Comparison of ENCODE assay signal across 13 cellular contexts in genomic region chr3:38207262-38208003, GRCh38. TPM values are rescaled to one million over a fixed set of nuclear protein-coding genes. Genes with fewer than 3 reads are reported as not detected.
"Had no signal": no experiment of that assay in that cellular context is flagged by ENCODE, and none has a peak within 500 bp of the region (broad histone marks: within the 10 kb centered on the region; RNA-seq: fewer than 3 reads in every experiment).

No MANE protein-coding gene starts in this region.

- DNase-seq: activated CD4-positive, alpha-beta T cell treated with anti-CD3 and anti-CD28 coated beads for 1 hour; activated CD4-positive, alpha-beta T cell treated with anti-CD3 and anti-CD28 coated beads, Interleukin-2, amount 50 U/mL, for 48 hours; activated CD8-positive, alpha-beta memory T cell treated with anti-CD3 and anti-CD28 coated beads, Interleukin-2, amount 50 U/mL, for 4 hours; activated naive CD4-positive, alpha-beta T cell treated with anti-CD3 and anti-CD28 coated beads for 36 hours; adrenal gland; caudate nucleus; endodermal cell; hippocampal formation; kidney glomerular epithelial cell; thyroid gland; uterus had no signal

- H3K27ac Mint-ChIP-seq: activated naive CD4-positive, alpha-beta T cell treated with anti-CD3 and anti-CD28 coated beads for 36 hours; dendritic cell treated with granulocyte-macrophage colony-stimulating factor and Interleukin-4, amounts not matched to agents 40 ng/mL and 50 ng/mL, for 4 days; endodermal cell had no signal

- H3K9me3 Mint-ChIP-seq: activated naive CD4-positive, alpha-beta T cell treated with anti-CD3 and anti-CD28 coated beads for 36 hours; dendritic cell treated with granulocyte-macrophage colony-stimulating factor and Interleukin-4, amounts not matched to agents 40 ng/mL and 50 ng/mL, for 4 days; endodermal cell had no signal

- H3K27me3 Mint-ChIP-seq: dendritic cell treated with granulocyte-macrophage colony-stimulating factor and Interleukin-4, amounts not matched to agents 40 ng/mL and 50 ng/mL, for 4 days had no signal

- H3K4me3 Mint-ChIP-seq: activated naive CD4-positive, alpha-beta T cell treated with anti-CD3 and anti-CD28 coated beads for 36 hours; dendritic cell treated with granulocyte-macrophage colony-stimulating factor and Interleukin-4, amounts not matched to agents 40 ng/mL and 50 ng/mL, for 4 days; endodermal cell had no signal

RNA-seq across cellular contexts. Expression of gene SLC22A13, which starts 58.2 kb away (rescaled TPM):
- total RNA-seq: activated naive CD4-positive, alpha-beta T cell treated with anti-CD3 and anti-CD28 coated beads for 36 hours; glomerular endothelial cell had no signal
